Comparison of ENCODE assay signal across 10 cellular contexts in genomic region chr12:3129301-3130052, GRCh38. TPM values are rescaled to one million over a fixed set of nuclear protein-coding genes. Genes with fewer than 3 reads are reported as not detected.
A peak's percentile ranks its signal among the peaks of the same experiment; 100 is the strongest.
DNase-seq lines count a peak whose midpoint lies in the region; ATAC-seq and TF ChIP-seq lines count a peak whose summit lies in the region.
"Had no signal": no experiment of that assay in that cellular context is flagged by ENCODE, and none has a peak within 500 bp of the region (broad histone marks: within the 10 kb centered on the region; RNA-seq: fewer than 3 reads in every experiment).

No MANE protein-coding gene starts in this region.

- H4K20me1 ChIP-seq in GM23248 (ENCODE audit: insufficient read depth) (no peaks in the 10 kb centered on the region), neural progenitor cell (ENCODE audit: low read depth) (no peaks in the 10 kb centered on the region)

- peaks cover 2% of the 10 kb centered on the region for H3K36me3 Mint-ChIP-seq in neural progenitor cell

- H3K4me3 ChIP-seq in AG10803 (ENCODE audit: low read length) = no peak overlapping the region
- H3K4me3 ChIP-seq in GM23248 = no peak overlapping the region
- no peak overlapping the region for H3K4me3 ChIP-seq in neural progenitor cell
- H3K4me3 ChIP-seq: adrenal gland, SJSA1 had no signal

- WGBS in GM23248 (ENCODE audit: low coverage in 1 of 2, low lambda C conversion rate in 2 of 2, missing lambda C conversion rate in 2 of 2), 2 experiments = 78 to 81% methylated on average over 12 of the region's 12 CpGs

- H2AFZ ChIP-seq in GM23248 (no peak overlapping the region), neural progenitor cell (replicated peaks) (no peak overlapping the region)

- no peak overlapping the region for H3K4me3 Mint-ChIP-seq in neural progenitor cell

- H3K9ac ChIP-seq in GM23248 = no peak overlapping the region
- H3K9ac ChIP-seq in neural progenitor cell = no peak overlapping the region

- H3K27me3 ChIP-seq in GM23248 (replicated peaks; ENCODE audit: insufficient read depth) = no peaks in the 10 kb centered on the region
- H3K27me3 ChIP-seq in neural progenitor cell = no peaks in the 10 kb centered on the region
- H3K27me3 ChIP-seq: adrenal gland, SJSA1 had no signal

- no peak for ATAC-seq in HG03045 (IDR thresholded peaks at IDR 0.05; ENCODE audit: unreplicated experiment)
- ATAC-seq in GM19035 (IDR thresholded peaks at IDR 0.05; ENCODE audit: unreplicated experiment) = no peak

- no peak overlapping the region for H3K27ac Mint-ChIP-seq in neural progenitor cell

- peak; percentile 63 for DNase-seq in AG10803 (ENCODE audit: low read depth)
- peak; percentile 15 for DNase-seq in GM23248
- peak; percentile 39 for DNase-seq in SW480 (ENCODE audit: low spot score)
- peak; percentile 41 for DNase-seq in foreskin melanocyte
- DNase-seq in T1000 (lab: John Stamatoyannopoulos, UW) = no peak
- DNase-seq in neural progenitor cell (ENCODE audit: low spot score) = no peak
- DNase-seq: adrenal gland had no signal

- no peak overlapping the region for H3K27ac ChIP-seq in GM23248
- H3K27ac ChIP-seq in neural progenitor cell = no peak overlapping the region
- H3K27ac ChIP-seq: adrenal gland, SJSA1 had no signal

- H3F3A ChIP-seq in GM23248 (ENCODE audit: insufficient read depth) = peaks cover 11% of the 10 kb centered on the region; the same call in 1 of the 2 replicates
- no peaks in the 10 kb centered on the region for H3F3A ChIP-seq in neural progenitor cell (ENCODE audit: low read depth)

- H3K36me3 ChIP-seq in GM23248 (ENCODE audit: low read depth) (no peaks in the 10 kb centered on the region), neural progenitor cell (no peaks in the 10 kb centered on the region)
- H3K36me3 ChIP-seq: adrenal gland, SJSA1 had no signal

- H3K9me3 Mint-ChIP-seq in neural progenitor cell = peaks cover 5% of the 10 kb centered on the region

- H3K4me2 ChIP-seq in GM23248 (ENCODE audit: unreplicated experiment) = no peak overlapping the region
- no peak overlapping the region for H3K4me2 ChIP-seq in neural progenitor cell

- in situ Hi-C loops in GM23248 (cut with MboI) = loop anchor here (5.0 kb wide), 1 partner anchor 148 kb away; no protein-coding TSS in a partner anchor

- no peaks in the 10 kb centered on the region for H3K9me2 ChIP-seq in GM23248 (ENCODE audit: insufficient read depth)

- H3K4me1 Mint-ChIP-seq in neural progenitor cell = peaks cover 18% of the 10 kb centered on the region

- peaks cover 11% of the 10 kb centered on the region for H3K4me1 ChIP-seq in GM23248 (ENCODE audit: insufficient read depth)
- H3K4me1 ChIP-seq in neural progenitor cell = peaks cover 4% of the 10 kb centered on the region

- H3K9me3 ChIP-seq in GM23248 (ENCODE audit: low read depth) (no peaks in the 10 kb centered on the region), neural progenitor cell (ENCODE audit: low read depth) (no peaks in the 10 kb centered on the region)
- H3K9me3 ChIP-seq: adrenal gland, SJSA1 had no signal

- H3K79me2 ChIP-seq in GM23248 (ENCODE audit: insufficient read depth) (no peaks in the 10 kb centered on the region), neural progenitor cell (ENCODE audit: low read depth) (no peaks in the 10 kb centered on the region)

- H3K27me3 Mint-ChIP-seq in neural progenitor cell (ENCODE audit: insufficient read depth, low read depth) = peaks cover 3% of the 10 kb centered on the region

- TF ChIP-seq CTCF in AG10803 (conservative IDR thresholded peaks at IDR 0.05; ENCODE audit: low read length) (no peak), neural progenitor cell (IDR thresholded peaks at IDR 0.05) (no peak)

RNA-seq across cellular contexts. Expression of gene TSPAN9, which starts 52.3 kb away (rescaled TPM):
- total RNA-seq in GM23248 (2014; rRNA removed; shearing (Covaris generic)) = 13.3 and 14.4 TPM in 2 replicates
- polyA plus RNA-seq in GM23248 (2016; fragmentation: Nextera tagmentation; extraction: Ambion mirVana) = 8.0 and 9.5 TPM in 2 replicates
- 7.8 and 26.2 TPM in 2 replicates for total RNA-seq in neural progenitor cell (ENCODE audit: low replicate concordance)

Comparison
In these comparisons a context has a peak if more than half of its experiments do, and no peak if none do; other contexts are left out.
1. DNase-seq: peak in AG10803 (single experiment), GM23248 (single experiment), SW480 (single experiment) and foreskin melanocyte (single experiment); none in T1000 (single experiment) and neural progenitor cell (single experiment).